Comparison of ENCODE assay signal across 23 cellular contexts in the genomic region with DNA sequence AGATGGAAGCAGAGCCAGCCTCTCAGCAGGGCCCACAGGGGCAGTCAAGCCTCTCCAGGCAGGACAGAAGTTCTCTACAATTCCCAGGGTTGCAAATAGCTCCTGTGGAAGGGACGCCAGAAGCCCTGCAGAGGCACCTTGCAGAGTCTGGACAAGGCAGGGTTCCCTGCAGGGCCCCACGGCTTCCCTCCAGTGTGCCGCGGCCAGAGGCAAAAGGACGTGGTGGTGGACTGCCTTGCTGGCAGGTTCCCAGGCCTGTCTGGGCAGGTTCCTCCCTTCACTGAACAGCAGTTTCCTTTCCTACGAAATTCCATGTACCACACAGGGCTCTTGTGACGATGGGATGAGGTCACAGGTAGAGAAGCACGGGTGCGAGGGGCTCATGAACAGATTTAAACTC. TPM values are rescaled to one million over a fixed set of nuclear protein-coding genes. Genes with fewer than 3 reads are reported as not detected.
A peak's percentile ranks its signal among the peaks of the same experiment; 100 is the strongest.
DNase-seq lines count a peak whose midpoint lies in the region; ATAC-seq and TF ChIP-seq lines count a peak whose summit lies in the region.
"Had no signal": no experiment of that assay in that cellular context is flagged by ENCODE, and none has a peak within 500 bp of the region (broad histone marks: within the 10 kb centered on the region; RNA-seq: fewer than 3 reads in every experiment).

No MANE protein-coding gene starts in this region.

- H3K23ac ChIP-seq in IMR-90 (ENCODE audit: low read depth, low read length), result no peak overlapping the region
- no peak overlapping the region for H3K23ac ChIP-seq in neuronal stem cell (ENCODE audit: low read depth, low read length, poor library complexity)

- H2BK12ac ChIP-seq in neuronal stem cell (ENCODE audit: low read length), result no peak overlapping the region

- POLR2A ChIA-PET in IMR-90 (lab: Charles Lee; ENCODE audit: unreplicated experiment), result no interaction called here

- H4K20me1 ChIP-seq in IMR-90 (ENCODE audit: insufficient read depth, low read length), result no peaks in the 10 kb centered on the region

- DNase-seq in GM13977 (ENCODE audit: low spot score), result peak; percentile 1
- DNase-seq in IMR-90, result no peak
- DNase-seq in epithelial cell of esophagus (ENCODE audit: low read depth), result peak; percentile 54
- no peak for DNase-seq in neuronal stem cell (ENCODE audit: low spot score)
- no peak for DNase-seq in left cardiac atrium
- DNase-seq in activated CD8-positive, alpha-beta memory T cell treated with anti-CD3 and anti-CD28 coated beads, Interleukin-2, amount 50 U/mL, for 48 hours, result no peak
- DNase-seq in cerebellum (ENCODE audit: low spot score), result no peak
- DNase-seq: BE2C, DMS53, GF-D8, H7, Karpas-422, MV-4-11, NCI-H1105 treated with DMSO at 0.1 percent for 48 hours, NCI-H1694, NCI-H2081 treated with DMSO at 0.1 percent for 48 hours, NCI-H2171 treated with DMSO at 0.1 percent for 48 hours, NCI-H446, NCI-H526, RPMI8226, SHP77 had no signal

- H3K4me2 ChIP-seq in IMR-90 (ENCODE audit: low read depth, low read length), result no peak overlapping the region
- H3K4me2 ChIP-seq in neuronal stem cell (ENCODE audit: insufficient read depth, low read length, poor library complexity, severe bottlenecking), result no peak overlapping the region

- H3K4me3 ChIP-seq in IMR-90 (ENCODE audit: insufficient read depth, low read depth, low read length) (no peak overlapping the region), epithelial cell of esophagus (ENCODE audit: low read length) (no peak overlapping the region), neuronal stem cell (ENCODE audit: low read length in 2 of 2) (no peak overlapping the region)
- H3K4me3 ChIP-seq: SK-N-MC had no signal

- ATAC-seq in IMR-90 (ENCODE audit: low read depth) (no peak), left cardiac atrium (no peak)

- H4K8ac ChIP-seq in IMR-90 (ENCODE audit: low read depth in 2 of 2, low read length in 2 of 2), result no peak overlapping the region
- H4K8ac ChIP-seq in neuronal stem cell (ENCODE audit: low read depth, low read length), result no peak overlapping the region

- CTCF ChIA-PET in IMR-90 (lab: Yijun Ruan, JAX), result no interaction called here

- H2BK15ac ChIP-seq in IMR-90 (ENCODE audit: low read depth, low read length) (no peak overlapping the region), neuronal stem cell (ENCODE audit: low read length) (no peak overlapping the region)

- no peaks in the 10 kb centered on the region for H3K79me1 ChIP-seq in IMR-90 (ENCODE audit: low read depth in 1 of 2, low read length in 2 of 2)
- no peaks in the 10 kb centered on the region for H3K79me1 ChIP-seq in neuronal stem cell (ENCODE audit: low read depth, low read length)

- dilution Hi-C loops in IMR-90 (cut with HindIII; ENCODE audit: low sequenced_read_pairs, unreplicated experiment), result loop anchor here (25.0 kb wide), 1 partner anchor 127 kb away; a partner anchor contains a TSS

- TF ChIP-seq CTCF in GM13977 (IDR thresholded peaks at IDR 0.05; ENCODE audit: extremely low read depth, insufficient read depth, missing control alignments) (no peak), IMR-90 (conservative IDR thresholded peaks at IDR 0.05; ENCODE audit: low read depth, low read length) (no peak), epithelial cell of esophagus (IDR thresholded peaks at IDR 0.05; ENCODE audit: insufficient read depth, low read depth, low read length, missing control alignments) (no peak)

- H3K4ac ChIP-seq in IMR-90 (ENCODE audit: low read depth, low read length), result no peak overlapping the region
- no peak overlapping the region for H3K4ac ChIP-seq in neuronal stem cell (ENCODE audit: low read length)

- WGBS in IMR-90 (ENCODE audit: extremely low coverage in 2 of 2, insufficient read length in 1 of 2), 2 experiments, result 90% methylated on average over 2 of the region's 9 CpGs; no CpG with 5 or more reads in 1 of the 2 experiments
- WGBS in neuronal stem cell (ENCODE audit: extremely low coverage in 2 of 2, insufficient read length in 2 of 2, insufficient replicate concordance in 1 of 2), 2 donors, result no CpG with 5 or more reads among the region's 9 CpGs

- in situ Hi-C loops in GM13977 (cut with MboI; ENCODE audit: low pct_unique_long_range_greater_than_20kb, low sequenced_read_pairs, unreplicated experiment) (loop anchor here (10.0 kb wide), 2 partner anchors 129 to 159 kb away; no protein-coding TSS in a partner anchor), IMR-90 (cut with MboI; ENCODE audit: low sequenced_read_pairs) (loop anchor here (25.0 kb wide), 1 partner anchor 852 kb away; no protein-coding TSS in a partner anchor)

- H3K9ac ChIP-seq in IMR-90 (ENCODE audit: low read depth, low read length) (no peak overlapping the region), neuronal stem cell (ENCODE audit: low read depth, low read length, poor library complexity) (no peak overlapping the region)

- peaks cover 8% of the 10 kb centered on the region; the same call in 1 of the 2 replicates for H3K9me1 ChIP-seq in IMR-90 (ENCODE audit: insufficient read depth, low read length)

- BruUV-seq in IMR-90 (replicated peaks; lab: Mats Ljungman, UMichigan), result no TSS peak

- H3K18ac ChIP-seq in IMR-90 (ENCODE audit: low read depth, low read length), result no peak overlapping the region
- peak overlapping the region; percentile 50 for H3K18ac ChIP-seq in neuronal stem cell (ENCODE audit: low read length)

- H2BK5ac ChIP-seq in IMR-90 (ENCODE audit: low read depth, low read length, poor library complexity, severe bottlenecking) (no peak overlapping the region), neuronal stem cell (ENCODE audit: low read length) (peak overlapping the region; percentile 9)

- no peak overlapping the region for H3K27ac ChIP-seq in IMR-90 (ENCODE audit: insufficient read depth, low read length)
- no peak overlapping the region for H3K27ac ChIP-seq in neuronal stem cell (replicated peaks; ENCODE audit: low read length)
- H3K27ac ChIP-seq: SK-N-MC had no signal

- no peak overlapping the region for H2BK20ac ChIP-seq in IMR-90 (ENCODE audit: low read depth, low read length)

- H3K4me1 ChIP-seq in IMR-90 (ENCODE audit: control insufficient read depth, insufficient read depth, low read length), result peaks cover 6% of the 10 kb centered on the region
- no peaks in the 10 kb centered on the region for H3K4me1 ChIP-seq in neuronal stem cell (ENCODE audit: control insufficient read depth in 2 of 2, insufficient read depth in 1 of 2, low read depth in 1 of 2, low read length in 2 of 2)
- H3K4me1 ChIP-seq: BE2C had no signal

- no peak overlapping the region for H3K56ac ChIP-seq in IMR-90 (ENCODE audit: extremely low read depth, insufficient read depth, low read length)

- peaks cover 2% of the 10 kb centered on the region; the same call in 1 of the 2 replicates for H3K36me3 ChIP-seq in IMR-90 (ENCODE audit: control insufficient read depth, insufficient read depth, low read length)
- H3K36me3 ChIP-seq in neuronal stem cell (replicated peaks in 1 of 2; ENCODE audit: control insufficient read depth in 2 of 2, insufficient read depth in 2 of 2, low read length in 2 of 2), result peaks cover 2 to 4% of the 10 kb centered on the region in 2 donors
- H3K36me3 ChIP-seq: BE2C had no signal

- intact Hi-C loops in IMR-90 (cut with micrococcal nuclease) (loop anchor here (5.0 kb wide), 2 partner anchors 77 to 847 kb away; a partner anchor contains a TSS), left cardiac atrium (cut with DNase I) (loop anchor here in 1 of 2 donors (5.0 kb wide), 1 partner anchor 122 kb away; no protein-coding TSS in a partner anchor)

- H2AK5ac ChIP-seq in IMR-90 (ENCODE audit: low read depth, low read length), result no peak overlapping the region; the same call in 1 of the 2 replicates
- no peak overlapping the region for H2AK5ac ChIP-seq in neuronal stem cell (ENCODE audit: low read depth, low read length)

- H3K27me3 ChIP-seq in IMR-90 (ENCODE audit: control insufficient read depth, insufficient read depth, low read length) (peaks cover 2% of the 10 kb centered on the region; the same call in 1 of the 2 replicates), neuronal stem cell (ENCODE audit: control insufficient read depth in 3 of 3, insufficient read depth in 3 of 3, low read depth in 1 of 3, low read length in 3 of 3) (peaks cover 0 to 5% (median 0%) of the 10 kb centered on the region in 3 experiments)

- H4K5ac ChIP-seq in IMR-90 (ENCODE audit: low read depth, low read length), result no peak overlapping the region

- H3K9me3 ChIP-seq in IMR-90 (ENCODE audit: control insufficient read depth, insufficient read depth, low read length) (no peaks in the 10 kb centered on the region), neuronal stem cell (replicated peaks in 1 of 2; ENCODE audit: control insufficient read depth in 2 of 2, insufficient read depth in 1 of 2, low read depth in 1 of 2, low read length in 2 of 2) (no peaks in the 10 kb centered on the region)
- H3K9me3 ChIP-seq: BE2C had no signal

- H3K14ac ChIP-seq in IMR-90 (replicated peaks; ENCODE audit: low read depth, low read length) (no peak overlapping the region), neuronal stem cell (ENCODE audit: low read length) (no peak overlapping the region)

- no peak overlapping the region for H2AK9ac ChIP-seq in IMR-90 (replicated peaks; ENCODE audit: low read depth, low read length, poor library complexity)

- H2AFZ ChIP-seq in IMR-90 (replicated peaks; ENCODE audit: low read length, poor library complexity) (no peak overlapping the region), neuronal stem cell (ENCODE audit: low read length) (peak overlapping the region; percentile 59)

- no peak for TF ChIP-seq RAD21 in IMR-90 (IDR thresholded peaks at IDR 0.05; ENCODE audit: low read length)

- no peak for TF ChIP-seq POLR2A in IMR-90 (IDR thresholded peaks at IDR 0.05; ENCODE audit: low read depth, low read length)

- 0 out of 2 replicates have a peak overlapping the region, but pooled peaks have one; percentile 37 for H4K91ac ChIP-seq in IMR-90 (ENCODE audit: insufficient read depth, low read depth, low read length)
- H4K91ac ChIP-seq in neuronal stem cell (ENCODE audit: low read depth, low read length, poor library complexity), result peak overlapping the region; percentile 87

- H2BK120ac ChIP-seq in IMR-90 (ENCODE audit: low read depth, low read length), result no peak overlapping the region
- no peak overlapping the region for H2BK120ac ChIP-seq in neuronal stem cell (ENCODE audit: low read depth, low read length)

RNA-seq across cellular contexts. Expression of a gene that starts 25.1 kb away (rescaled TPM):
- total RNA-seq in IMR-90 (2012; rRNA removed), result 3.9 and 4.2 TPM in 2 replicates
- polyA plus RNA-seq in IMR-90 (2012; rRNA removed), result 14.5 and 17.0 TPM in 2 replicates
- 13.7 and 14.6 TPM in 2 replicates for polyA plus RNA-seq in IMR-90 (2012; cell fraction: cytosol; rRNA removed)
- polyA plus RNA-seq in IMR-90 (2012; cell fraction: nucleus; rRNA removed; ENCODE audit: low replicate concordance), result 47.9 and 58.8 TPM in 2 replicates
- 25.1 TPM for polyA plus RNA-seq in neuronal stem cell (2013, experiment 1 of 2)
- polyA plus RNA-seq in neuronal stem cell (2013, experiment 2 of 2), result 23.8 TPM
- total RNA-seq in left cardiac atrium, result 10 to 100 TPM; 19.9 to 39.1 TPM
- total RNA-seq in cerebellum, result 23.5 TPM

RNA-seq across cellular contexts. Expression of a gene that starts 57.1 kb away (rescaled TPM):
- total RNA-seq in IMR-90 (2012; rRNA removed) (under 0.01 TPM in 2 replicates), left cardiac atrium (under 1 TPM in 1 of 2 donors, not detected in 1; 0.05 TPM), cerebellum (0.64 TPM)
- polyA plus RNA-seq in IMR-90 (2012; rRNA removed), result 0.04 and 0.07 TPM in 2 replicates
- polyA plus RNA-seq in IMR-90 (2012; cell fraction: cytosol; rRNA removed), result 0.01 and 0.02 TPM in 2 replicates
- polyA plus RNA-seq in IMR-90 (2012; cell fraction: nucleus; rRNA removed; ENCODE audit: low replicate concordance), result 0.01 and 0.06 TPM in 2 replicates
- polyA plus RNA-seq in neuronal stem cell (2013, experiment 1 of 2), result 0.07 TPM
- polyA plus RNA-seq in neuronal stem cell (2013, experiment 2 of 2), result 0.07 TPM
- total RNA-seq: H7 had no signal
- polyA plus RNA-seq: IgD-negative memory B cell had no signal

Comparison
In these comparisons a context has a peak if more than half of its experiments do, and no peak if none do; other contexts are left out.
1. DNase-seq: peak in GM13977 (single experiment) and epithelial cell of esophagus (single experiment); none in IMR-90 (single experiment), neuronal stem cell (single experiment), left cardiac atrium (single experiment), activated CD8-positive, alpha-beta memory T cell treated with anti-CD3 and anti-CD28 coated beads, Interleukin-2, amount 50 U/mL, for 48 hours (single experiment) and cerebellum (single experiment).